ENCODE assay signal across 12 cellular contexts in the genomic region with DNA sequence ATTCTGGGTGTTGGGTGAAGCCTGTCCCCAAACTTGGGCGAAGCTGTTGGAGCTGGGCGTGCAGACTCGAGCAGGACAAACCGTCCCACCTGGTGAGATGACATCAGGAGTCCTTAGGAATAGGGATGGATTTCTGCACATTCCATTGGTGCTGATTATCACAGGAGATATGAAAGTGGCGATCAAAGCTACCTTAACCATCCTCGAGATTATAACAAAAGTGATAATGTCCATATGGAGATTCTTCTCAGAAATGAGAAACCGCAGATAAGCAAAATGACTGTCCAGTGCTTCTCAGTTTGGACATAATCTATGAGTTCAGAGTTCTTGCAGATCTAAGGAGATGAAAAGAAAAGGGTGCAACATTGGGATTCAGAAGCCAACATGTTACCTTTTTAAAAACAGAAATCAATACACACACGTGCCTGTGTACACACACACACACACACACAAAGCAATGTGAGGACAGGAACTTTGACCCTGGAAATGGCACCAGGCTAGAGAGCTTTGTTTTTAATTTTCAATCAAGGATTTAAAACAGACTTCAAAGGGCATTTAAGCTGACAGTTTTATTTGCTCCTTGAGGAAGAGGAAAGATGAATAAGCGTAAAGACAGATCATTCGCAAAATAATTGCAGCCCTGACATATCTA.
DNase-seq lines count a peak whose midpoint lies in the region; ATAC-seq lines count a peak whose summit lies in the region.
"Had no signal": no experiment of that assay in that cellular context is flagged by ENCODE, and none has a peak within 500 bp of the region (broad histone marks: within the 10 kb centered on the region; RNA-seq: fewer than 3 reads in every experiment).

No MANE protein-coding gene starts in this region.

- H3K4ac ChIP-seq in neuronal stem cell (ENCODE audit: low read length) = no peak overlapping the region

- H3K4me1 Mint-ChIP-seq in natural killer cell treated with Interleukin-12 subunit alpha and Interleukin-12 subunit beta and Interleukin-15 and Interleukin-18, amount 100 ng/mL, for 72 hours (ENCODE audit: low read depth in 2 of 2) = peaks cover 0 to 1% of the 10 kb centered on the region in 2 donors
- H3K4me1 Mint-ChIP-seq in activated T-helper 17 cell treated with anti-CD3 and anti-CD28 coated beads, Interleukin-2, amount 50 U/mL, for 72 hours = peaks cover 3% of the 10 kb centered on the region

- no peaks in the 10 kb centered on the region for H3K79me1 ChIP-seq in neuronal stem cell (ENCODE audit: low read depth, low read length)

- H3K23ac ChIP-seq in neuronal stem cell (ENCODE audit: low read depth, low read length, poor library complexity) = no peak overlapping the region

- peaks cover 5 to 10% of the 10 kb centered on the region in 2 donors for H3K4me1 ChIP-seq in neuronal stem cell (ENCODE audit: control insufficient read depth in 2 of 2, insufficient read depth in 1 of 2, low read depth in 1 of 2, low read length in 2 of 2)

- no peak overlapping the region for H2BK12ac ChIP-seq in neuronal stem cell (ENCODE audit: low read length)

- no peak overlapping the region for H3K4me2 ChIP-seq in neuronal stem cell (ENCODE audit: insufficient read depth, low read length, poor library complexity, severe bottlenecking)

- no peaks in the 10 kb centered on the region for H3K36me3 Mint-ChIP-seq in natural killer cell treated with Interleukin-12 subunit alpha and Interleukin-12 subunit beta and Interleukin-15 and Interleukin-18, amount 100 ng/mL, for 72 hours
- H3K36me3 Mint-ChIP-seq in activated T-helper 17 cell treated with anti-CD3 and anti-CD28 coated beads, Interleukin-2, amount 50 U/mL, for 72 hours (ENCODE audit: low read depth) = no peaks in the 10 kb centered on the region

- no peak overlapping the region for H4K8ac ChIP-seq in neuronal stem cell (ENCODE audit: low read depth, low read length)

- peaks cover 0 to 2% of the 10 kb centered on the region in 2 donors for H3K27me3 Mint-ChIP-seq in natural killer cell treated with Interleukin-12 subunit alpha and Interleukin-12 subunit beta and Interleukin-15 and Interleukin-18, amount 100 ng/mL, for 72 hours
- no peaks in the 10 kb centered on the region for H3K27me3 Mint-ChIP-seq in activated T-helper 17 cell treated with anti-CD3 and anti-CD28 coated beads, Interleukin-2, amount 50 U/mL, for 72 hours

- H3K9ac ChIP-seq in neuronal stem cell (ENCODE audit: low read depth, low read length, poor library complexity) = no peak overlapping the region

- H3K27ac ChIP-seq in neuronal stem cell (replicated peaks; ENCODE audit: low read length) = no peak overlapping the region
- H3K27ac ChIP-seq: 22Rv1 had no signal

- H3K4me3 Mint-ChIP-seq in natural killer cell treated with Interleukin-12 subunit alpha and Interleukin-12 subunit beta and Interleukin-15 and Interleukin-18, amount 100 ng/mL, for 72 hours = no peak overlapping the region
- no peak overlapping the region for H3K4me3 Mint-ChIP-seq in activated T-helper 17 cell treated with anti-CD3 and anti-CD28 coated beads, Interleukin-2, amount 50 U/mL, for 72 hours
- H3K4me3 Mint-ChIP-seq: H9 had no signal

- H3K36me3 ChIP-seq in neuronal stem cell (replicated peaks in 1 of 2; ENCODE audit: control insufficient read depth in 2 of 2, insufficient read depth in 2 of 2, low read length in 2 of 2) = no peaks in the 10 kb centered on the region

- no peak overlapping the region for H4K91ac ChIP-seq in neuronal stem cell (ENCODE audit: low read depth, low read length, poor library complexity)

- H2BK5ac ChIP-seq in neuronal stem cell (ENCODE audit: low read length) = no peak overlapping the region

- ATAC-seq in left lobe of liver = peak; percentile 68
- no peak for ATAC-seq in natural killer cell treated with Interleukin-12 subunit alpha and Interleukin-12 subunit beta and Interleukin-15 and Interleukin-18, amount 100 ng/mL, for 72 hours
- ATAC-seq in activated T-helper 17 cell treated with anti-CD3 and anti-CD28 coated beads, Interleukin-2, amount 50 U/mL, for 72 hours (replicated peaks) = no peak

- no CpG with 5 or more reads among the region's 10 CpGs for WGBS in neuronal stem cell (ENCODE audit: extremely low coverage in 2 of 2, insufficient read length in 2 of 2, insufficient replicate concordance in 1 of 2), 2 donors

- H2BK15ac ChIP-seq in neuronal stem cell (ENCODE audit: low read length) = no peak overlapping the region

- H2BK120ac ChIP-seq in neuronal stem cell (ENCODE audit: low read depth, low read length) = no peak overlapping the region

- H2AK5ac ChIP-seq in neuronal stem cell (ENCODE audit: low read depth, low read length) = peak overlapping the region; percentile 1

- H3K9me3 ChIP-seq in neuronal stem cell (replicated peaks in 1 of 2; ENCODE audit: control insufficient read depth in 2 of 2, insufficient read depth in 1 of 2, low read depth in 1 of 2, low read length in 2 of 2) = peaks cover 2% of the 10 kb centered on the region in 2 donors

- no peak overlapping the region for H2AFZ ChIP-seq in neuronal stem cell (ENCODE audit: low read length)

- DNase-seq in NCI-H748 (lab: John Stamatoyannopoulos, UW; ENCODE audit: unreplicated experiment) (peak; percentile 26), NCI-H748 treated with DMSO at 0.1 percent for 48 hours (lab: John Stamatoyannopoulos, UW) (no peak), left lobe of liver (ENCODE audit: low spot score) (no peak), neuronal stem cell (ENCODE audit: low spot score) (no peak), ureter (ENCODE audit: low spot score) (no peak), NK-92 (lab: John Stamatoyannopoulos, UW; ENCODE audit: unreplicated experiment) (no peak)
- no peak for DNase-seq in natural killer cell treated with Interleukin-12 subunit alpha and Interleukin-12 subunit beta and Interleukin-15 and Interleukin-18, amount 100 ng/mL, for 72 hours (ENCODE audit: low spot score)
- DNase-seq: GF-D8, GOT3 had no signal

- H3K9me3 Mint-ChIP-seq in natural killer cell treated with Interleukin-12 subunit alpha and Interleukin-12 subunit beta and Interleukin-15 and Interleukin-18, amount 100 ng/mL, for 72 hours = no peaks in the 10 kb centered on the region
- peaks cover 3% of the 10 kb centered on the region for H3K9me3 Mint-ChIP-seq in activated T-helper 17 cell treated with anti-CD3 and anti-CD28 coated beads, Interleukin-2, amount 50 U/mL, for 72 hours
- H3K9me3 Mint-ChIP-seq: H9 had no signal

- peaks cover 0 to 3% (median 0%) of the 10 kb centered on the region in 3 experiments for H3K27me3 ChIP-seq in neuronal stem cell (ENCODE audit: control insufficient read depth in 3 of 3, insufficient read depth in 3 of 3, low read depth in 1 of 3, low read length in 3 of 3)

- no peak overlapping the region for H3K4me3 ChIP-seq in neuronal stem cell (ENCODE audit: low read length in 2 of 2)

- no peak overlapping the region for H3K18ac ChIP-seq in neuronal stem cell (ENCODE audit: low read length)

- H3K27ac Mint-ChIP-seq in natural killer cell treated with Interleukin-12 subunit alpha and Interleukin-12 subunit beta and Interleukin-15 and Interleukin-18, amount 100 ng/mL, for 72 hours = no peak overlapping the region
- H3K27ac Mint-ChIP-seq in activated T-helper 17 cell treated with anti-CD3 and anti-CD28 coated beads, Interleukin-2, amount 50 U/mL, for 72 hours = no peak overlapping the region

- H3K14ac ChIP-seq in neuronal stem cell (ENCODE audit: low read length) = no peak overlapping the region
